Comparison of ENCODE assay signal across 8 cellular contexts in genomic region chr7:139680676-139681462, GRCh38.
A peak's percentile ranks its signal among the peaks of the same experiment; 100 is the strongest.
DNase-seq lines count a peak whose midpoint lies in the region; ATAC-seq and TF ChIP-seq lines count a peak whose summit lies in the region.

No MANE protein-coding gene starts in this region.

- peaks cover 38% of the 10 kb centered on the region for H3F3A ChIP-seq in SK-N-SH (replicated peaks; ENCODE audit: insufficient read depth)

- peaks cover 0 to 24% of the 10 kb centered on the region in 2 experiments for H3K36me3 ChIP-seq in SK-N-SH (replicated peaks in 1 of 2; ENCODE audit: control insufficient read depth in 1 of 2, insufficient read depth in 2 of 2, low read length in 1 of 2)
- H3K36me3 ChIP-seq in right atrium auricular region: no peaks in the 10 kb centered on the region

- H3K27ac ChIP-seq in SK-N-SH (ENCODE audit: low read depth in 2 of 2, low read length in 1 of 2) (peak overlapping the region in 1 of 2 experiments; percentile 84; a peak in 2 of 4 replicates), right atrium auricular region (peak overlapping the region; percentile 90 to 92)

- H3K4me1 ChIP-seq in SK-N-SH (ENCODE audit: control insufficient read depth in 1 of 2, insufficient read depth in 2 of 2, low read depth in 1 of 2, low read length in 1 of 2) (peaks cover 10 to 46% of the 10 kb centered on the region in 2 experiments; a peak in 3 of 4 replicates), right atrium auricular region (peaks cover 0 to 48% of the 10 kb centered on the region in 2 donors)

- peak; percentile 60 for DNase-seq in AG09319 (ENCODE audit: extremely low read depth, low read depth)
- no peak for DNase-seq in SK-N-SH
- DNase-seq in activated naive CD8-positive, alpha-beta T cell treated with anti-CD3 and anti-CD28 coated beads for 36 hours: peak; percentile 77
- peak; percentile 84 for DNase-seq in right atrium auricular region (ENCODE audit: low spot score)
- peak; percentile 78 to 80 for DNase-seq in stimulated activated CD4-positive, alpha-beta T cell treated with anti-CD3 and anti-CD28 coated beads, Interleukin-2, amount 100 ng/mL, for 24 hours
- DNase-seq in superior temporal gyrus (ENCODE audit: extremely low spot score): no peak

- peaks cover 44% of the 10 kb centered on the region for H3K4me1 Mint-ChIP-seq in activated naive CD8-positive, alpha-beta T cell treated with anti-CD3 and anti-CD28 coated beads for 36 hours

- no peak overlapping the region for H2AFZ ChIP-seq in SK-N-SH (ENCODE audit: low read depth)

- peaks cover 74% of the 10 kb centered on the region for H3K79me2 ChIP-seq in SK-N-SH (ENCODE audit: insufficient read depth)

- no peaks in the 10 kb centered on the region for H3K9me2 ChIP-seq in SK-N-SH

- H3K9ac ChIP-seq in SK-N-SH: peak overlapping the region; percentile 40; the same call in 1 of the 2 replicates

- H3K9me3 Mint-ChIP-seq in activated naive CD8-positive, alpha-beta T cell treated with anti-CD3 and anti-CD28 coated beads for 36 hours: peaks cover 2% of the 10 kb centered on the region

- no peak for TF ChIP-seq RAD21 in SK-N-SH (IDR thresholded peaks at IDR 0.05; ENCODE audit: low read length)

- ATAC-seq in HG02610 (IDR thresholded peaks at IDR 0.05; ENCODE audit: unreplicated experiment): peak; percentile 76
- ATAC-seq in GM19397 (IDR thresholded peaks at IDR 0.05; ENCODE audit: unreplicated experiment): no peak

- peak overlapping the region; percentile 61 for H3K4me2 ChIP-seq in SK-N-SH

- TF ChIP-seq CTCF in AG09319 (IDR thresholded peaks at IDR 0.05; ENCODE audit: low read depth, low read length) (no peak), SK-N-SH (IDR thresholded peaks at IDR 0.05) (no peak), right atrium auricular region (IDR thresholded peaks at IDR 0.05) (no peak)

- H3K9me3 ChIP-seq in SK-N-SH (no peaks in the 10 kb centered on the region), right atrium auricular region (peaks cover 0 to 7% of the 10 kb centered on the region in 2 donors)

- POLR2A ChIA-PET in SK-N-SH (lab: Yijun Ruan, JAX): no interaction called here

- H4K20me1 ChIP-seq in SK-N-SH (ENCODE audit: insufficient read depth): peaks cover 11% of the 10 kb centered on the region; the same call in 1 of the 2 replicates

- 32% methylated on average over 10 of the region's 11 CpGs for WGBS in SK-N-SH (ENCODE audit: low lambda C conversion rate)

- H3K4me3 ChIP-seq in SK-N-SH (ENCODE audit: low read depth in 2 of 2, low read length in 1 of 2) (no peak overlapping the region), right atrium auricular region (no peak overlapping the region)

- peaks cover 22% of the 10 kb centered on the region for H3K36me3 Mint-ChIP-seq in activated naive CD8-positive, alpha-beta T cell treated with anti-CD3 and anti-CD28 coated beads for 36 hours

- peak overlapping the region; percentile 90 for H3K27ac Mint-ChIP-seq in activated naive CD8-positive, alpha-beta T cell treated with anti-CD3 and anti-CD28 coated beads for 36 hours

- H3K4me3 Mint-ChIP-seq in activated naive CD8-positive, alpha-beta T cell treated with anti-CD3 and anti-CD28 coated beads for 36 hours: peak overlapping the region; percentile 22

- H3K27me3 ChIP-seq in SK-N-SH (ENCODE audit: insufficient read depth) (no peaks in the 10 kb centered on the region), right atrium auricular region (no peaks in the 10 kb centered on the region)

- no peaks in the 10 kb centered on the region for H3K27me3 Mint-ChIP-seq in activated naive CD8-positive, alpha-beta T cell treated with anti-CD3 and anti-CD28 coated beads for 36 hours

- CTCF ChIA-PET in SK-N-SH (lab: Yijun Ruan, JAX): interaction anchor here (0.7 to 1.6 kb wide), 5 partner anchors 10 to 143 kb away, joined by 3 to 4 read pairs (median 3); no protein-coding TSS in a partner anchor

- TF ChIP-seq EP300 in SK-N-SH (IDR thresholded peaks at IDR 0.05; ENCODE audit: borderline replicate concordance in 1 of 2, low read depth in 1 of 2, low read length in 1 of 2): peak in 1 of 2 experiments; percentile 74; a peak in 1 of 4 replicates

TF ChIP-seq in SK-N-SH, 30 proteins besides CTCF, POLR2A, EP300 and RAD21 (continues in another document):
- no peak for TF ChIP-seq FOXM1 (IDR thresholded peaks at IDR 0.05; ENCODE audit: low read depth)
- no peak for TF ChIP-seq REST (IDR thresholded peaks at IDR 0.05; ENCODE audit: low read depth, low read length)
- no peak for TF ChIP-seq USF1 (IDR thresholded peaks at IDR 0.05; ENCODE audit: borderline replicate concordance, low read depth)
- TF ChIP-seq POLR2AphosphoS5 (IDR thresholded peaks at IDR 0.05; ENCODE audit: low read depth, low read length): peak; percentile 60; the same call in 1 of the 2 replicates
- TF ChIP-seq TEAD4 (IDR thresholded peaks at IDR 0.05; ENCODE audit: borderline replicate concordance, insufficient read depth): peak; percentile 70; the same call in 1 of the 2 replicates
- TF ChIP-seq, protein P1, sequence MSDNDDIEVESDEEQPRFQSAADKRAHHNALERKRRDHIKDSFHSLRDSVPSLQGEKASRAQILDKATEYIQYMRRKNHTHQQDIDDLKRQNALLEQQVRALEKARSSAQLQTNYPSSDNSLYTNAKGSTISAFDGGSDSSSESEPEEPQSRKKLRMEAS (IDR thresholded peaks at IDR 0.05; ENCODE audit: low read depth): peak; percentile 85
- no peak for TF ChIP-seq MXI1 (IDR thresholded peaks at IDR 0.05; ENCODE audit: low read depth, low read length)
- no peak for TF ChIP-seq FOXJ3 (CRISPR knock-in tag; IDR thresholded peaks at IDR 0.05)
- 0 out of 2 replicates have a peak, but pooled peaks have one; percentile 18 for TF ChIP-seq ELF1 (IDR thresholded peaks at IDR 0.05)
- peak; percentile 97; the same call in 1 of the 2 replicates for TF ChIP-seq MEF2A (IDR thresholded peaks at IDR 0.05; ENCODE audit: borderline replicate concordance, low read depth)
- peak; percentile 96 for TF ChIP-seq FOSL2 (IDR thresholded peaks at IDR 0.05; ENCODE audit: borderline replicate concordance, low read depth)
- peak; percentile 70; the same call in 1 of the 2 replicates for TF ChIP-seq YY1 (IDR thresholded peaks at IDR 0.05; ENCODE audit: low read depth)
- TF ChIP-seq PBX3 (IDR thresholded peaks at IDR 0.05): peak; percentile 75
- TF ChIP-seq RXRA (IDR thresholded peaks at IDR 0.05; ENCODE audit: borderline replicate concordance, low read depth): peak; percentile 73; the same call in 1 of the 2 replicates
- no peak for TF ChIP-seq NRF1 (IDR thresholded peaks at IDR 0.05; ENCODE audit: low read depth, low read length)
- peak; percentile 91 for TF ChIP-seq JUND (IDR thresholded peaks at IDR 0.05)
- peak; percentile 84 for TF ChIP-seq TCF12 (IDR thresholded peaks at IDR 0.05)
- no peak for TF ChIP-seq SMC3 (IDR thresholded peaks at IDR 0.05; ENCODE audit: low read depth, low read length)
- TF ChIP-seq EZH2phosphoT487 (IDR thresholded peaks at IDR 0.05; ENCODE audit: borderline replicate concordance, low read depth): no peak
- TF ChIP-seq SIN3A (IDR thresholded peaks at IDR 0.05; ENCODE audit: borderline replicate concordance, low read depth, low read length): 0 out of 2 replicates have a peak, but pooled peaks have one; percentile 33

Comparison
In these comparisons a context has a peak if more than half of its experiments do, and no peak if none do; other contexts are left out.
1. DNase-seq: peak in AG09319 (single experiment), activated naive CD8-positive, alpha-beta T cell treated with anti-CD3 and anti-CD28 coated beads for 36 hours (single experiment), right atrium auricular region (single experiment) and stimulated activated CD4-positive, alpha-beta T cell treated with anti-CD3 and anti-CD28 coated beads, Interleukin-2, amount 100 ng/mL, for 24 hours (2 of 2); none in SK-N-SH (single experiment) and superior temporal gyrus (single experiment).